In the genomic region with DNA sequence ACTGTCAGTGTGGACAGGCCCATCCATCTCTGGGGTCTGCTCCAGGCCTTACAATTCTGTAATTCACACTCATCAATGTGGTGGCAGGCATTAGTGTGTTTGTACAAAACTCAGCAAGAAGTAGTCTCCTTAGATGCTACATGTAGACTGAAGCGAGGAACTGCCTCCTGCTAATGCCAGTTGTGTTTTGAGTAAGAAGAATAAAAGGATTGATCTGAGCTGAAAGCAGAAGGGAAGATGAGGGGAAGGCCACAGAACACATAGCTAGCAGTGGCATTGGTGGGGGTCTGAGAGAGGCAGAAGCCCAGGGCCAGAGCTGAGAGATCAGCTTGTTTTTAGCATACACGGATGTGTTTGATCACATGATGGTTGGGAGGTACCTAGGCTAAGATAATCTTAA, we compare ENCODE assay signal across 26 cellular contexts.
DNase-seq lines count a peak whose midpoint lies in the region; ATAC-seq, FAIRE-seq and TF ChIP-seq lines count a peak whose summit lies in the region.
"Had no signal": no experiment of that assay in that cellular context is flagged by ENCODE, and none has a peak within 500 bp of the region (broad histone marks: within the 10 kb centered on the region; RNA-seq: fewer than 3 reads in every experiment).

No MANE protein-coding gene starts in this region.

- no peaks in the 10 kb centered on the region for H3K9me3 ChIP-seq in astrocyte (ENCODE audit: insufficient read depth, low read depth, low read length)
- H3K9me3 ChIP-seq: BE2C, MG63, SJSA1 had no signal

- H3K27me3 Mint-ChIP-seq in astrocyte (ENCODE audit: low read depth, unreplicated experiment), result no peaks in the 10 kb centered on the region
- H3K27me3 Mint-ChIP-seq in activated CD8-positive, alpha-beta T cell treated with anti-CD3 and anti-CD28 coated beads for 36 hours, result no peaks in the 10 kb centered on the region
- H3K27me3 Mint-ChIP-seq: CD8-positive, alpha-beta memory T cell had no signal

- H3K27ac Mint-ChIP-seq in astrocyte (ENCODE audit: unreplicated experiment), result peak overlapping the region; percentile 8
- no peak overlapping the region for H3K27ac Mint-ChIP-seq in activated CD8-positive, alpha-beta T cell treated with anti-CD3 and anti-CD28 coated beads for 36 hours
- H3K27ac Mint-ChIP-seq: CD14-positive monocyte; CD8-positive, alpha-beta memory T cell had no signal

- no peak overlapping the region for H3K9ac ChIP-seq in astrocyte (ENCODE audit: low read length)

- CTCF ChIA-PET in HEK293T (lab: Yijun Ruan, JAX), result no interaction called here
- CTCF ChIA-PET in activated CD8-positive, alpha-beta T cell treated with anti-CD3 and anti-CD28 coated beads for 36 hours (lab: Charles Lee), result interaction anchor here (1.2 to 1.4 kb wide), 2 partner anchors 27 to 286 kb away, joined by 3 read pairs; no protein-coding TSS in a partner anchor

- no peak overlapping the region for H3K4me3 Mint-ChIP-seq in astrocyte (ENCODE audit: unreplicated experiment)
- H3K4me3 Mint-ChIP-seq in activated CD8-positive, alpha-beta T cell treated with anti-CD3 and anti-CD28 coated beads for 36 hours, result no peak overlapping the region
- H3K4me3 Mint-ChIP-seq: CD14-positive monocyte; CD8-positive, alpha-beta memory T cell had no signal

- peaks cover 66% of the 10 kb centered on the region for H3K4me1 Mint-ChIP-seq in astrocyte (ENCODE audit: low read depth, unreplicated experiment)
- peaks cover 6% of the 10 kb centered on the region for H3K4me1 Mint-ChIP-seq in activated CD8-positive, alpha-beta T cell treated with anti-CD3 and anti-CD28 coated beads for 36 hours (ENCODE audit: low read depth)
- H3K4me1 Mint-ChIP-seq: CD14-positive monocyte had no signal

- no peaks in the 10 kb centered on the region for H3K36me3 ChIP-seq in astrocyte (ENCODE audit: insufficient read depth, low read length)
- H3K36me3 ChIP-seq: BE2C, MG63, SJSA1 had no signal

- intact Hi-C loops in activated CD8-positive, alpha-beta T cell treated with anti-CD3 and anti-CD28 coated beads for 36 hours (cut with micrococcal nuclease), result no loop called here

- H3K9me3 Mint-ChIP-seq in astrocyte (ENCODE audit: unreplicated experiment), result no peaks in the 10 kb centered on the region
- no peaks in the 10 kb centered on the region for H3K9me3 Mint-ChIP-seq in activated CD8-positive, alpha-beta T cell treated with anti-CD3 and anti-CD28 coated beads for 36 hours
- H3K9me3 Mint-ChIP-seq: CD14-positive monocyte; CD8-positive, alpha-beta memory T cell had no signal

- DNase-seq in astrocyte (ENCODE audit: low read depth), result no peak
- no peak for DNase-seq in T-helper 1 cell
- no peak for DNase-seq in HEK293T (ENCODE audit: extremely low spot score)
- DNase-seq in activated CD8-positive, alpha-beta T cell treated with anti-CD3 and anti-CD28 coated beads for 36 hours, result no peak
- DNase-seq: BE2C; CD8-positive, alpha-beta memory T cell; DMS 273 treated with DMSO at 0.1 percent for 48 hours; DMS79; EL; GDM1; KG1; MG63; NCI-H1048; NCI-H1417; NCI-H1694 treated with DMSO at 0.1 percent for 48 hours; NCI-H2081; NCI-H2227 treated with DMSO at 0.1 percent for 48 hours; NCI-H526 treated with DMSO at 0.1 percent for 48 hours; Right ventricle myocardium superior; RPMI8226 had no signal

- peaks cover 43% of the 10 kb centered on the region for H4K20me1 ChIP-seq in astrocyte (ENCODE audit: insufficient read depth, low read length)

- no peak overlapping the region for H3K4me2 ChIP-seq in astrocyte (ENCODE audit: low read length)

- H3K27ac ChIP-seq in astrocyte (ENCODE audit: low read depth, low read length), result no peak overlapping the region
- H3K27ac ChIP-seq: SJSA1 had no signal

- POLR2A ChIA-PET in HEK293T (lab: Yijun Ruan, JAX), result no interaction called here
- POLR2A ChIA-PET in activated CD8-positive, alpha-beta T cell treated with anti-CD3 and anti-CD28 coated beads for 36 hours (lab: Charles Lee), result no interaction called here

- ATAC-seq in GM18868 (IDR thresholded peaks at IDR 0.05; ENCODE audit: unreplicated experiment), result peak; percentile 56
- peak; percentile 35 for ATAC-seq in HG02885 (IDR thresholded peaks at IDR 0.05; ENCODE audit: poor library complexity, unreplicated experiment)
- ATAC-seq in GM19467 (IDR thresholded peaks at IDR 0.05; ENCODE audit: unreplicated experiment), result no peak
- no peak for ATAC-seq in activated CD8-positive, alpha-beta T cell treated with anti-CD3 and anti-CD28 coated beads for 36 hours

- no peak overlapping the region for H2AFZ ChIP-seq in astrocyte (ENCODE audit: low read depth, low read length)

- H3K27me3 ChIP-seq in astrocyte (ENCODE audit: insufficient read depth, low read length), result no peaks in the 10 kb centered on the region
- H3K27me3 ChIP-seq: BE2C, MG63, SJSA1 had no signal

- no peak for TF ChIP-seq CTCF in astrocyte (IDR thresholded peaks at IDR 0.05; ENCODE audit: insufficient read depth, low read depth, low read length)
- no peak for TF ChIP-seq CTCF in activated CD8-positive, alpha-beta T cell treated with anti-CD3 and anti-CD28 coated beads for 36 hours (IDR thresholded peaks at IDR 0.05)

- peaks cover 13% of the 10 kb centered on the region for H3K4me1 ChIP-seq in astrocyte (ENCODE audit: insufficient read depth, low read length)

- FAIRE-seq in astrocyte (lab: Jason Lieb, UNC), result no peak
- FAIRE-seq: H54 had no signal

- H3K36me3 Mint-ChIP-seq in astrocyte (ENCODE audit: low read depth, unreplicated experiment), result peaks cover 2% of the 10 kb centered on the region
- H3K36me3 Mint-ChIP-seq in activated CD8-positive, alpha-beta T cell treated with anti-CD3 and anti-CD28 coated beads for 36 hours (ENCODE audit: low read depth), result no peaks in the 10 kb centered on the region
- H3K36me3 Mint-ChIP-seq: CD14-positive monocyte had no signal

- peaks cover 20% of the 10 kb centered on the region for H3K79me2 ChIP-seq in astrocyte (ENCODE audit: insufficient read depth, low read length)

- H3K4me3 ChIP-seq in astrocyte (ENCODE audit: insufficient read depth, low read depth, low read length), result no peak overlapping the region
- H3K4me3 ChIP-seq: MG63, SJSA1 had no signal

TF ChIP-seq in HEK293T, 16 proteins besides CTCF, POLR2A, EP300 and RAD21:
- TF ChIP-seq FOXM1 (IDR thresholded peaks at IDR 0.05; ENCODE audit: borderline replicate concordance) (no peak), TARDBP (IDR thresholded peaks at IDR 0.05) (no peak), HDGF (IDR thresholded peaks at IDR 0.05; ENCODE audit: borderline replicate concordance) (no peak), SUZ12 (IDR thresholded peaks at IDR 0.05) (no peak), LEF1 (IDR thresholded peaks at IDR 0.05; ENCODE audit: borderline replicate concordance) (no peak), ELF4 (IDR thresholded peaks at IDR 0.05) (no peak), ARNT (IDR thresholded peaks at IDR 0.05) (no peak), CTBP1 (IDR thresholded peaks at IDR 0.05; ENCODE audit: borderline replicate concordance) (no peak), FOXA1 (IDR thresholded peaks at IDR 0.05) (no peak), L3MBTL2 (conservative IDR thresholded peaks at IDR 0.05) (no peak), SP1 (IDR thresholded peaks at IDR 0.05) (no peak), NFRKB (IDR thresholded peaks at IDR 0.05) (no peak), FOXK2 (IDR thresholded peaks at IDR 0.05) (no peak), BHLHE40 (IDR thresholded peaks at IDR 0.05; ENCODE audit: borderline replicate concordance) (no peak), ZNF384 (IDR thresholded peaks at IDR 0.05) (no peak)
TF ChIP-seq in HEK293T: peak in this region for 0.

Comparison
In these comparisons a context has a peak if more than half of its experiments do, and no peak if none do; other contexts are left out.
1. ATAC-seq: peak in GM18868 (single experiment) and HG02885 (single experiment); none in GM19467 (single experiment) and activated CD8-positive, alpha-beta T cell treated with anti-CD3 and anti-CD28 coated beads for 36 hours (single experiment).